In the genomic region with DNA sequence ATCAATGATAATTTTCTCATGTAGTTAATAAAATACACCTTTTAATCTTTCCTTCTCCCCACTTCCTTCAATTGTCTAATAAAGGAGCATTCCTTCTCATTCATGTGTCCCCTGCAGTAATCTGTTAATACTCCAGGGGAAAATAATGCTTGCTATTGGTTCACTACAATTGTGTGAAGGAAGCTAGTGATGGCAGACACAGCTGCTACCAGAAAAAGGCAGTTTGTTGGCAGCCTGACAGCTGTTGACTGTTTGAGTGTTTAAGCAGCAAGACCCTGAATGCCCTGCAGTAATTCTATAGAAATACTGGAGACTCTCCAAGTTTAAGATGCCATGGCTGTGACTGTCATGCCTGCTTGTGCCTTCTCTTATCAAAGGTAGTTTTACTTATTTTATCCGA, we compare ENCODE assay signal across 15 cellular contexts.
A peak's percentile ranks its signal among the peaks of the same experiment; 100 is the strongest.
DNase-seq lines count a peak whose midpoint lies in the region; ATAC-seq and TF ChIP-seq lines count a peak whose summit lies in the region.
"Had no signal": no experiment of that assay in that cellular context is flagged by ENCODE, and none has a peak within 500 bp of the region (broad histone marks: within the 10 kb centered on the region; RNA-seq: fewer than 3 reads in every experiment).

No MANE protein-coding gene starts in this region.

- no peak overlapping the region for H3K27ac Mint-ChIP-seq in natural killer cell
- H3K27ac Mint-ChIP-seq: activated CD4-positive, alpha-beta memory T cell treated with anti-CD3 and anti-CD28 coated beads for 36 hours; activated T-cell treated with anti-CD3 and anti-CD28 coated beads, Interleukin-2, amount 50 U/mL, for 24 hours; nephron progenitor cell; stimulated activated naive CD8-positive, alpha-beta T cell treated with anti-CD3 and anti-CD28 coated beads, Interleukin-15, Interleukin-2, amounts not matched to agents 100 ng/mL and 50 ng/mL, for 24 hours had no signal

- DNase-seq in COR-L47 (lab: John Stamatoyannopoulos, UW) (peak; percentile 75), NCI-H1105 treated with DMSO at 0.1 percent for 48 hours (lab: John Stamatoyannopoulos, UW) (peak; percentile 88), NCI-H2227 (lab: John Stamatoyannopoulos, UW; ENCODE audit: unreplicated experiment) (peak; percentile 54), dermis blood vessel endothelial cell (peak; percentile 27), natural killer cell (no peak), T-helper 9 cell (no peak)
- DNase-seq in stimulated activated CD4-positive, alpha-beta T cell treated with anti-CD3 and anti-CD28 coated beads, Interleukin-15, amount 100 ng/mL, for 24 hours, result no peak
- no peak for DNase-seq in activated naive CD4-positive, alpha-beta T cell treated with Interleukin-2 at 50 U/mL for 16 hours
- DNase-seq: activated CD4-positive, alpha-beta memory T cell treated with anti-CD3 and anti-CD28 coated beads for 36 hours; activated T-cell treated with anti-CD3 and anti-CD28 coated beads, Interleukin-2, amount 50 U/mL, for 24 hours; HCEC 1CT; mesenchymal stem cell; nephron progenitor cell had no signal

- no peak overlapping the region for H3K4me3 Mint-ChIP-seq in natural killer cell
- H3K4me3 Mint-ChIP-seq: activated CD4-positive, alpha-beta memory T cell treated with anti-CD3 and anti-CD28 coated beads for 36 hours; activated T-cell treated with anti-CD3 and anti-CD28 coated beads, Interleukin-2, amount 50 U/mL, for 24 hours; nephron progenitor cell; stimulated activated naive CD8-positive, alpha-beta T cell treated with anti-CD3 and anti-CD28 coated beads, Interleukin-15, Interleukin-2, amounts not matched to agents 100 ng/mL and 50 ng/mL, for 24 hours had no signal

- ATAC-seq in natural killer cell, result no peak
- ATAC-seq: Panc1 had no signal

- H3K9me3 Mint-ChIP-seq in natural killer cell, result peaks cover 5 to 9% of the 10 kb centered on the region in 2 donors
- H3K9me3 Mint-ChIP-seq: activated CD4-positive, alpha-beta memory T cell treated with anti-CD3 and anti-CD28 coated beads for 36 hours; activated T-cell treated with anti-CD3 and anti-CD28 coated beads, Interleukin-2, amount 50 U/mL, for 24 hours; nephron progenitor cell; stimulated activated naive CD8-positive, alpha-beta T cell treated with anti-CD3 and anti-CD28 coated beads, Interleukin-15, Interleukin-2, amounts not matched to agents 100 ng/mL and 50 ng/mL, for 24 hours had no signal

- intact Hi-C loops in natural killer cell (cut with micrococcal nuclease), result no loop called here

- no peak for TF ChIP-seq CTCF in natural killer cell (IDR thresholded peaks at IDR 0.05)

- no peaks in the 10 kb centered on the region for H3K4me1 Mint-ChIP-seq in natural killer cell

- no peaks in the 10 kb centered on the region for H3K27me3 Mint-ChIP-seq in natural killer cell (ENCODE audit: low read depth in 2 of 2)
- H3K27me3 Mint-ChIP-seq: activated CD4-positive, alpha-beta memory T cell treated with anti-CD3 and anti-CD28 coated beads for 36 hours; activated T-cell treated with anti-CD3 and anti-CD28 coated beads, Interleukin-2, amount 50 U/mL, for 24 hours; stimulated activated naive CD8-positive, alpha-beta T cell treated with anti-CD3 and anti-CD28 coated beads, Interleukin-15, Interleukin-2, amounts not matched to agents 100 ng/mL and 50 ng/mL, for 24 hours had no signal

- no peaks in the 10 kb centered on the region for H3K36me3 Mint-ChIP-seq in natural killer cell
- H3K36me3 Mint-ChIP-seq: activated CD4-positive, alpha-beta memory T cell treated with anti-CD3 and anti-CD28 coated beads for 36 hours had no signal

Comparison
In these comparisons a context has a peak if more than half of its experiments do, and no peak if none do; other contexts are left out.
1. DNase-seq: peak in COR-L47 (single experiment), NCI-H1105 treated with DMSO at 0.1 percent for 48 hours (single experiment), NCI-H2227 (single experiment) and dermis blood vessel endothelial cell (single experiment); none in natural killer cell (single experiment), stimulated activated CD4-positive, alpha-beta T cell treated with anti-CD3 and anti-CD28 coated beads, Interleukin-15, amount 100 ng/mL, for 24 hours (single experiment), activated naive CD4-positive, alpha-beta T cell treated with Interleukin-2 at 50 U/mL for 16 hours (single experiment) and T-helper 9 cell (single experiment).